23 cellular contexts compared by ENCODE assay signal in genomic region chr2:236581546-236581945, GRCh38. TPM values are rescaled to one million over a fixed set of nuclear protein-coding genes. Genes with fewer than 3 reads are reported as not detected.
A peak's percentile ranks its signal among the peaks of the same experiment; 100 is the strongest.
DNase-seq lines count a peak whose midpoint lies in the region; ATAC-seq, FAIRE-seq and TF ChIP-seq lines count a peak whose summit lies in the region.
"Had no signal": no experiment of that assay in that cellular context is flagged by ENCODE, and none has a peak within 500 bp of the region (broad histone marks: within the 10 kb centered on the region; RNA-seq: fewer than 3 reads in every experiment).

No MANE protein-coding gene starts in this region.

- no peak overlapping the region for H2AK5ac ChIP-seq in H1 (ENCODE audit: low read depth, low read length)

- H3K4me1 Mint-ChIP-seq in neural crest cell, result peaks cover 36% of the 10 kb centered on the region
- H3K4me1 Mint-ChIP-seq in activated T-cell treated with anti-CD3 and anti-CD28 coated beads, Interleukin-2, amount 50 U/mL, for 72 hours (ENCODE audit: low read depth), result no peaks in the 10 kb centered on the region

- FAIRE-seq in H1 (lab: Jason Lieb, UNC), result no peak
- FAIRE-seq: A549, D721Med, G401.6, GM12891, GM19239, H54, HTR-8/SVneo had no signal

- H2BK12ac ChIP-seq in H1 (ENCODE audit: low read depth, low read length), result no peak overlapping the region

- H3K27ac ChIP-seq in C4-2B (peak overlapping the region; percentile 17; the same call in 1 of the 2 replicates), H1 (ENCODE audit: low read depth, low read length) (no peak overlapping the region), sigmoid colon (no peak overlapping the region)
- H3K27ac ChIP-seq: 22Rv1, A549, GM23248 had no signal

- H3K36me3 ChIP-seq in H1 (ENCODE audit: control insufficient read depth in 2 of 4, insufficient read depth in 4 of 4, low read length in 3 of 4) (peaks cover 0 to 3% (median 0%) of the 10 kb centered on the region in 4 experiments; a peak in 1 of 8 replicates), sigmoid colon (peaks cover 0 to 27% (median 11%) of the 10 kb centered on the region in 4 donors)

- H3K27me3 ChIP-seq in H1 (replicated peaks in 1 of 4; ENCODE audit: control insufficient read depth in 3 of 4, extremely low read depth in 1 of 4, insufficient read depth in 3 of 4, low read length in 3 of 4) (no peaks in the 10 kb centered on the region), sigmoid colon (no peaks in the 10 kb centered on the region)

- no peak overlapping the region for H3K56ac ChIP-seq in H1 (replicated peaks; ENCODE audit: insufficient read length, low read depth, low read length)

- no peaks in the 10 kb centered on the region for H3K79me2 ChIP-seq in H1 (ENCODE audit: control insufficient read depth in 1 of 2, insufficient read depth in 2 of 2, low read length in 2 of 2)

- H2BK20ac ChIP-seq in H1 (ENCODE audit: low read length), result no peak overlapping the region

- H4K91ac ChIP-seq in H1 (replicated peaks; ENCODE audit: insufficient read length, low read length), result no peak overlapping the region

- peaks cover under 1% of the 10 kb centered on the region for H3K9me3 Mint-ChIP-seq in neural crest cell
- no peaks in the 10 kb centered on the region for H3K9me3 Mint-ChIP-seq in activated T-cell treated with anti-CD3 and anti-CD28 coated beads, Interleukin-2, amount 50 U/mL, for 72 hours

- no peak overlapping the region for H3K9ac ChIP-seq in H1 (replicated peaks in 1 of 4; ENCODE audit: extremely low read depth in 1 of 4, low read depth in 3 of 4, low read length in 3 of 4)
- H3K9ac ChIP-seq: GM23248 had no signal

- CTCF ChIA-PET in H1 (lab: Charles Lee; ENCODE audit: partially characterized antibody), result interaction anchor here (1.0 to 1.3 kb wide), 2 partner anchors 165 to 442 kb away, joined by 3 to 4 read pairs; no protein-coding TSS in a partner anchor

- 95% methylated on average over 7 of the region's 7 CpGs; no CpG with 5 or more reads in 1 of the 2 experiments for WGBS in H1 (ENCODE audit: extremely low coverage in 1 of 2, insufficient coverage in 1 of 2, insufficient read length in 1 of 2, insufficient replicate concordance in 2 of 2, low coverage in 1 of 2, low lambda C conversion rate in 2 of 2, missing lambda C conversion rate in 1 of 2), 2 experiments
- 81 to 91% methylated on average over 7 of the region's 7 CpGs for WGBS in sigmoid colon, 2 donors

- TF ChIP-seq POLR2A in H1 (IDR thresholded peaks at IDR 0.05; ENCODE audit: control extremely low read depth in 1 of 2, low read depth in 2 of 2, low read length in 2 of 2) (no peak), sigmoid colon (IDR thresholded peaks at IDR 0.05) (no peak)

- peaks cover 0 to 8% (median 5%) of the 10 kb centered on the region in 4 experiments; a peak in 4 of 7 replicates for H3K4me1 ChIP-seq in H1 (replicated peaks in 1 of 4; ENCODE audit: control insufficient read depth in 3 of 4, insufficient read depth in 4 of 4, low read length in 3 of 4)
- H3K4me1 ChIP-seq in sigmoid colon, result peaks cover 0 to 32% (median 11%) of the 10 kb centered on the region in 4 donors
- H3K4me1 ChIP-seq: A549 had no signal

- H3K9me3 ChIP-seq in H1 (ENCODE audit: insufficient read depth in 2 of 2, low read depth in 1 of 2, low read length in 1 of 2) (no peaks in the 10 kb centered on the region), sigmoid colon (no peaks in the 10 kb centered on the region)
- H3K9me3 ChIP-seq: A549 had no signal

- POLR2A ChIA-PET in H1 (lab: Charles Lee; ENCODE audit: partially characterized antibody), result no interaction called here

- no peak overlapping the region for H3K23ac ChIP-seq in H1 (ENCODE audit: insufficient read length)

- no peak for DNase-seq in H1 (ENCODE audit: low read depth in 1 of 2, low spot score in 2 of 2)
- DNase-seq in neural crest cell (ENCODE audit: low read depth, low spot score), result no peak
- DNase-seq in sigmoid colon, result peak; percentile 18
- no peak for DNase-seq in activated gamma-delta T cell (lab: John Stamatoyannopoulos, UW)
- no peak for DNase-seq in NOMO-1 treated with dmso at 0.1 percent for 144 hours (lab: John Stamatoyannopoulos, UW; ENCODE audit: unreplicated experiment)
- DNase-seq in activated T-cell treated with anti-CD3 and anti-CD28 coated beads, Interleukin-2, amount 50 U/mL, for 72 hours, result no peak
- DNase-seq in NCI-H1092 (lab: John Stamatoyannopoulos, UW), result no peak
- DNase-seq: AML-193; CD8-positive, alpha-beta T cell; COR-L47; GM23248; HFFc6; IMR-90 had no signal

- no peaks in the 10 kb centered on the region for H3K79me1 ChIP-seq in H1 (ENCODE audit: low read depth, low read length)

- no peak overlapping the region for H3K4ac ChIP-seq in H1 (replicated peaks; ENCODE audit: insufficient read length, low read depth, low read length)

- peak overlapping the region; percentile 10 for H3K27ac Mint-ChIP-seq in neural crest cell (ENCODE audit: unreplicated experiment)
- H3K27ac Mint-ChIP-seq in activated T-cell treated with anti-CD3 and anti-CD28 coated beads, Interleukin-2, amount 50 U/mL, for 72 hours, result no peak overlapping the region
- H3K27ac Mint-ChIP-seq: CD8-positive, alpha-beta T cell; HFFc6 had no signal

- no peak overlapping the region for H2BK120ac ChIP-seq in H1 (replicated peaks; ENCODE audit: low read depth, low read length)

- H3K4me3 ChIP-seq in H1 (ENCODE audit: extremely low read depth in 1 of 4, insufficient read depth in 2 of 4, low read depth in 3 of 4, low read length in 4 of 4), result no peak overlapping the region
- H3K4me3 ChIP-seq in sigmoid colon, result no peak overlapping the region
- H3K4me3 ChIP-seq: A549, GM23248 had no signal

- no peak for ATAC-seq in activated T-cell treated with anti-CD3 and anti-CD28 coated beads, Interleukin-2, amount 50 U/mL, for 72 hours (replicated peaks in 1 of 2)
- ATAC-seq: A549; CD8-positive, alpha-beta T cell; HCT116 had no signal

- no peak overlapping the region for H3K14ac ChIP-seq in H1 (ENCODE audit: insufficient read length)

- H4K20me1 ChIP-seq in H1 (replicated peaks in 1 of 2; ENCODE audit: control insufficient read depth in 1 of 2, insufficient read depth in 2 of 2, low read length in 2 of 2), result no peaks in the 10 kb centered on the region

- H2AFZ ChIP-seq in H1 (ENCODE audit: low read length), result no peak overlapping the region
- H2AFZ ChIP-seq: GM23248 had no signal

- 0 out of 2 replicates have a peak overlapping the region, but pooled peaks have one; percentile 61 for H2BK15ac ChIP-seq in H1 (ENCODE audit: low read length)

- H3K27me3 Mint-ChIP-seq in neural crest cell (ENCODE audit: low read depth), result no peaks in the 10 kb centered on the region
- no peaks in the 10 kb centered on the region for H3K27me3 Mint-ChIP-seq in activated T-cell treated with anti-CD3 and anti-CD28 coated beads, Interleukin-2, amount 50 U/mL, for 72 hours (ENCODE audit: low read depth)

- H3K4me3 Mint-ChIP-seq in neural crest cell, result no peak overlapping the region
- H3K4me3 Mint-ChIP-seq in activated T-cell treated with anti-CD3 and anti-CD28 coated beads, Interleukin-2, amount 50 U/mL, for 72 hours, result no peak overlapping the region
- H3K4me3 Mint-ChIP-seq: CD8-positive, alpha-beta T cell; HFFc6 had no signal

- intact Hi-C loops in sigmoid colon (cut with DNase I), result no loop called here

- TF ChIP-seq CTCF in C4-2B (conservative IDR thresholded peaks at IDR 0.05) (no peak), H1 (IDR thresholded peaks at IDR 0.05; ENCODE audit: control extremely low read depth in 1 of 3, insufficient read depth in 1 of 3, low read depth in 1 of 3, low read length in 3 of 3) (no peak), neural crest cell (conservative IDR thresholded peaks at IDR 0.05) (no peak), sigmoid colon (IDR thresholded peaks at IDR 0.05) (no peak)

- H3K23me2 ChIP-seq in H1 (ENCODE audit: low read depth, low read length), result no peaks in the 10 kb centered on the region

- TF ChIP-seq RAD21 in H1 (IDR thresholded peaks at IDR 0.05 in 1 of 2, conservative IDR thresholded peaks at IDR 0.05 in 1 of 2; ENCODE audit: low read depth in 2 of 2, low read length in 2 of 2), result no peak

- no peak overlapping the region for H3K4me2 ChIP-seq in H1 (ENCODE audit: insufficient read depth in 1 of 2, low read depth in 2 of 2, low read length in 2 of 2)
- H3K4me2 ChIP-seq: A549 had no signal

- H3K36me3 Mint-ChIP-seq in neural crest cell (ENCODE audit: low read depth), result peaks cover 21% of the 10 kb centered on the region
- peaks cover 0 to 6% of the 10 kb centered on the region in 2 donors for H3K36me3 Mint-ChIP-seq in activated T-cell treated with anti-CD3 and anti-CD28 coated beads, Interleukin-2, amount 50 U/mL, for 72 hours (ENCODE audit: insufficient read depth in 2 of 2)

- no peak overlapping the region for H3K18ac ChIP-seq in H1 (ENCODE audit: extremely low read depth, low read length)

- no peak for TF ChIP-seq EP300 in H1 (IDR thresholded peaks at IDR 0.05; ENCODE audit: borderline replicate concordance in 1 of 2, low read depth in 2 of 2, low read length in 2 of 2)
- no peak for TF ChIP-seq EP300 in sigmoid colon (IDR thresholded peaks at IDR 0.05)

- H4K5ac ChIP-seq in H1 (ENCODE audit: insufficient read length, low read depth, low read length), result no peak overlapping the region

- H4K8ac ChIP-seq in H1 (ENCODE audit: extremely low read depth, insufficient read depth, low read length), result no peak overlapping the region

- no peak overlapping the region; the same call in 1 of the 2 replicates for H2BK5ac ChIP-seq in H1 (ENCODE audit: low read depth, low read length)

TF ChIP-seq in H1, 55 proteins besides CTCF, POLR2A, EP300 and RAD21:
- TF ChIP-seq TAF7 (optimal IDR thresholded peaks at IDR 0.05; ENCODE audit: borderline replicate concordance, low read depth, low read length), result no peak

RNA-seq across cellular contexts. Expression of gene ACKR3, which starts 11.9 kb away (rescaled TPM):
- 0.73 and 1.4 TPM in 2 replicates for total RNA-seq in H1 (2021; fragmentation: NEBNext Ultra II Directional; extraction: Animal tissue kit (Norgen Biotek cat#: 25700))
- polyA plus RNA-seq in H1 (2011; rRNA removed), result 22.3 and 24.4 TPM in 2 replicates
- polyA plus RNA-seq in H1 (2011; cell fraction: cytosol; rRNA removed), result 13.8 TPM
- polyA plus RNA-seq in H1 (2011; cell fraction: nucleus; rRNA removed), result 20.1 TPM
- polyA plus RNA-seq in H1 (2012, experiment 1 of 2), result 2.5 to 3.7 TPM (median 2.9 TPM) in 4 replicates
- 3.0 TPM for polyA plus RNA-seq in H1 (2012, experiment 2 of 2)
- 1.8 TPM for polyA plus RNA-seq in H1 (2013, experiment 1 of 2)
- 1.9 TPM for polyA plus RNA-seq in H1 (2013, experiment 2 of 2)
- polyA minus RNA-seq in H1 (2011; rRNA and poly(A)+ RNA removed), result 16.7 and 31.3 TPM in 2 replicates
- 3.8 TPM for polyA minus RNA-seq in H1 (2011; cell fraction: cytosol; rRNA and poly(A)+ RNA removed)
- 3.8 TPM for polyA minus RNA-seq in H1 (2011; cell fraction: nucleus; rRNA and poly(A)+ RNA removed)
- total RNA-seq in neural crest cell, result 24.5 and 26.2 TPM in 2 replicates
- 10 to 100 TPM; 17.0 to 39.1 (median 21.6) TPM for total RNA-seq in sigmoid colon
- polyA plus RNA-seq in sigmoid colon, result 10 to 100 TPM in 1 of 3 donors, 1 to 10 TPM in 2; 1.6 to 11.4 (median 9.8) TPM
- total RNA-seq in activated T-cell treated with anti-CD3 and anti-CD28 coated beads, Interleukin-2, amount 50 U/mL, for 72 hours, result 1 to 10 TPM in 1 of 2 donors, under 1 TPM in 1; 0.83 to 1.0 TPM
- total RNA-seq: IMR-90 had no signal
- polyA plus RNA-seq: IMR-90 had no signal
